Comparison of ENCODE assay signal across 7 cellular contexts in the genomic region with DNA sequence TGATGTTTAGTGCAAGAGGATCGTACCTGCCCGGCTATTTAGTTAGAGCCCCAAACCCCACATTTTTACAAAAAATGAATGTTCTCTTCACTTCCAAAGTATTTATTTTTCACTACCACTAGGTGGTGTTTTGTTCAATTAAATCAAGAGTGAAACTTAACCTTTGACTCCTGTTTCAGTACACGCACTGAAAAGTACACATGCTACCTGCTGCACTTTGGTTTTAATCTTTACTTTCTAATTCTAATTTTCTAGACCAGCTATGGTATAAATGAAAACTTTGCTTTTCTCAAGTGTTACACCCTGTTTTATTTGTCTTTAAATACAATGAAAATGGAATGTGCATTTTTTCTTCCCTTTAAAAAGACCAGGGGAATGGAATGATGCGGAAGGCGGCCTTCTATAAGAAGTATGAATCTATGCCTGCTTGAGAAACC. TPM values are rescaled to one million over a fixed set of nuclear protein-coding genes. Genes with fewer than 3 reads are reported as not detected.
A peak's percentile ranks its signal among the peaks of the same experiment; 100 is the strongest.
DNase-seq lines count a peak whose midpoint lies in the region; ATAC-seq and TF ChIP-seq lines count a peak whose summit lies in the region.

No MANE protein-coding gene starts in this region.

- H3K9me3 Mint-ChIP-seq in neural crest cell, result peaks cover 3% of the 10 kb centered on the region

- no peak overlapping the region for H3K27ac Mint-ChIP-seq in neural crest cell (ENCODE audit: unreplicated experiment)

- H3K36me3 Mint-ChIP-seq in neural crest cell (ENCODE audit: low read depth), result no peaks in the 10 kb centered on the region

- no peaks in the 10 kb centered on the region for H3K27me3 Mint-ChIP-seq in neural crest cell (ENCODE audit: low read depth)

- no peak overlapping the region for H3K4me2 ChIP-seq in OCI-LY7 (ENCODE audit: low read length)

- CTCF ChIA-PET in OCI-LY7 (lab: Charles Lee; ENCODE audit: unreplicated experiment), result no interaction called here

- ATAC-seq in HG03095 (IDR thresholded peaks at IDR 0.05; ENCODE audit: unreplicated experiment), result no peak

- H3K4me3 ChIP-seq in OCI-LY7 (ENCODE audit: low read depth, low read length, poor library complexity, severe bottlenecking) (no peak overlapping the region), coronary artery (peak overlapping the region; percentile 20)

- no TSS peak for BruUV-seq in OCI-LY7 (replicated peaks; lab: Mats Ljungman, UMichigan)

- no peaks in the 10 kb centered on the region for H4K20me1 ChIP-seq in OCI-LY7 (ENCODE audit: insufficient read depth, low read length)

- no peak overlapping the region for H3K4me3 Mint-ChIP-seq in neural crest cell

- in situ Hi-C loops in G401 (cut with HindIII; ENCODE audit: low sequenced_read_pairs), result no loop called here

- H3K9me2 ChIP-seq in OCI-LY7 (ENCODE audit: insufficient read depth, low read length), result no peaks in the 10 kb centered on the region

- H2AFZ ChIP-seq in OCI-LY7 (ENCODE audit: low read length), result peak overlapping the region; percentile 76

- H3K27ac ChIP-seq in OCI-LY7 (ENCODE audit: low read depth, low read length, poor library complexity, severe bottlenecking) (no peak overlapping the region), coronary artery (no peak overlapping the region)

- POLR2A ChIA-PET in OCI-LY7 (lab: Charles Lee), result no interaction called here

- no peaks in the 10 kb centered on the region for H3K79me2 ChIP-seq in OCI-LY7 (ENCODE audit: insufficient read depth, low read depth, low read length)

- DNase-seq in G401 (ENCODE audit: low spot score) (peak; percentile 31), HCEC 1CT (peak; percentile 51), OCI-LY7 (ENCODE audit: low spot score) (peak; percentile 52), coronary artery (ENCODE audit: low spot score) (no peak), neural crest cell (ENCODE audit: low read depth, low spot score) (no peak), epidermal melanocyte (ENCODE audit: insufficient read length, low spot score) (no peak)

- intact Hi-C loops in OCI-LY7 (cut with micrococcal nuclease; ENCODE audit: unreplicated experiment), result loop anchor here (10.0 kb wide), 2 partner anchors 148 to 248 kb away; a partner anchor contains a TSS

- no peaks in the 10 kb centered on the region for H3K9me3 ChIP-seq in OCI-LY7 (ENCODE audit: low read length)

- peak; percentile 75 for TF ChIP-seq CTCF in OCI-LY7 (conservative IDR thresholded peaks at IDR 0.05; ENCODE audit: low read length)
- TF ChIP-seq CTCF in coronary artery (IDR thresholded peaks at IDR 0.05), result no peak
- TF ChIP-seq CTCF in neural crest cell (conservative IDR thresholded peaks at IDR 0.05), result peak; percentile 71

- no peaks in the 10 kb centered on the region for H3K36me3 ChIP-seq in OCI-LY7 (ENCODE audit: insufficient read depth, low read length)

- no peaks in the 10 kb centered on the region for H3K4me1 ChIP-seq in OCI-LY7 (ENCODE audit: insufficient read depth, low read length, poor library complexity, severe bottlenecking)

- H3K4me1 Mint-ChIP-seq in neural crest cell, result peaks cover 12% of the 10 kb centered on the region

RNA-seq across cellular contexts. Expression of a gene that starts 31.4 kb away (rescaled TPM):
- 0.34 TPM in 1 of 2 replicates, not detected in the other for total RNA-seq in G401 (2014; rRNA removed; shearing (Covaris generic))
- 0.44 TPM in 1 of 2 replicates, not detected in the other for total RNA-seq in OCI-LY7 (2014; rRNA removed; shearing (Covaris generic))
- total RNA-seq in OCI-LY7 (2022) (not detected in 2 replicates), neural crest cell (58.7 and 61.0 TPM in 2 replicates)

Comparison
In these comparisons a context has a peak if more than half of its experiments do, and no peak if none do; other contexts are left out.
1. DNase-seq: peak in G401 (single experiment), HCEC 1CT (single experiment) and OCI-LY7 (single experiment); none in coronary artery (single experiment), neural crest cell (single experiment) and epidermal melanocyte (single experiment).
2. RNA of a gene that starts 31.4 kb away (total RNA-seq): 58.7 to 61.0 TPM in neural crest cell; 0.44 TPM in OCI-LY7 and 0.34 TPM in G401; every median in the first group is over 10 times any median in the second.